24 cellular contexts compared by ENCODE assay signal in the genomic region with DNA sequence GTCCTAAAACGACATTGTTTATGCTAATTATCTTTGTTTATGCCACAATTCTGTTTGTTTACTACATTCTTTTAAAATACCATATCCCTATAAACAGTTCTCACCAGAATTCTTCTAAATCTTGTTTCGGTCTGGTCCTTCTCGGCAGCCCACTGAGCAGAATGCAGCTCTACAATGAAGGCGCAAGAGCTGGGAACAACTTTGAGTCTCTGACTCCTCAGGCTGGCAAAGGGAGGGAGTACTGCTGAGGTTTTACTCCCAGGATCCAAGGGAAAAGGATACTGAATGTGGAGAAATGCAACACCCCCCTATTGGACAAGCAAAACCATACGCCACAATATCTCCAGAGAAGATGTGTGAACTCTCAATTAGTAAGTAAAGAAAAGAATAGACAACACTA. TPM values are rescaled to one million over a fixed set of nuclear protein-coding genes. Genes with fewer than 3 reads are reported as not detected.
DNase-seq lines count a peak whose midpoint lies in the region; ATAC-seq and TF ChIP-seq lines count a peak whose summit lies in the region.
"Had no signal": no experiment of that assay in that cellular context is flagged by ENCODE, and none has a peak within 500 bp of the region (broad histone marks: within the 10 kb centered on the region; RNA-seq: fewer than 3 reads in every experiment).

No MANE protein-coding gene starts in this region.

- CTCF ChIA-PET in activated CD8-positive, alpha-beta T cell treated with anti-CD3 and anti-CD28 coated beads for 36 hours (lab: Charles Lee) = no interaction called here

- no peak overlapping the region for H3K4ac ChIP-seq in H9 (ENCODE audit: low read depth, low read length)
- H3K4ac ChIP-seq in neuronal stem cell (ENCODE audit: low read length) = no peak overlapping the region

- H2BK120ac ChIP-seq in H9 (ENCODE audit: low read depth, low read length, poor library complexity, severe bottlenecking) (no peak overlapping the region), neuronal stem cell (ENCODE audit: low read depth, low read length) (no peak overlapping the region)

- intact Hi-C loops in activated CD8-positive, alpha-beta T cell treated with anti-CD3 and anti-CD28 coated beads for 36 hours (cut with micrococcal nuclease) = no loop called here

- H2BK12ac ChIP-seq in H9 (ENCODE audit: insufficient read length, low read depth, low read length) = no peak overlapping the region
- no peak overlapping the region for H2BK12ac ChIP-seq in neuronal stem cell (ENCODE audit: low read length)

- H3K36me3 ChIP-seq in SJCRH30 = no peaks in the 10 kb centered on the region
- H3K36me3 ChIP-seq in iPS-20b (ENCODE audit: insufficient read depth, low read depth, low read length) = no peaks in the 10 kb centered on the region
- H3K36me3 ChIP-seq in neuronal stem cell (replicated peaks in 1 of 2; ENCODE audit: control insufficient read depth in 2 of 2, insufficient read depth in 2 of 2, low read length in 2 of 2) = no peaks in the 10 kb centered on the region
- H3K36me3 ChIP-seq: HAP-1, ovary, upper lobe of right lung had no signal

- no peaks in the 10 kb centered on the region for H3K79me2 ChIP-seq in H9 (ENCODE audit: insufficient read depth, low read length)

- no CpG with 5 or more reads among the region's 5 CpGs for WGBS in H9 (ENCODE audit: extremely low coverage, insufficient read length, low lambda C conversion rate)
- no CpG with 5 or more reads among the region's 5 CpGs for WGBS in neuronal stem cell (ENCODE audit: extremely low coverage in 2 of 2, insufficient read length in 2 of 2, insufficient replicate concordance in 1 of 2), 2 donors

- H3K23me2 ChIP-seq in H9 (ENCODE audit: insufficient read length, low read depth, low read length, poor library complexity, severe bottlenecking) = no peaks in the 10 kb centered on the region

- POLR2A ChIA-PET in activated CD8-positive, alpha-beta T cell treated with anti-CD3 and anti-CD28 coated beads for 36 hours (lab: Charles Lee) = no interaction called here

- H4K91ac ChIP-seq in H9 (ENCODE audit: insufficient read length, low read depth, low read length) (no peak overlapping the region), neuronal stem cell (ENCODE audit: low read depth, low read length, poor library complexity) (no peak overlapping the region)

- H3K79me1 ChIP-seq in H9 (ENCODE audit: insufficient read depth, low read depth, low read length, poor library complexity, severe bottlenecking) (no peaks in the 10 kb centered on the region), neuronal stem cell (ENCODE audit: low read depth, low read length) (no peaks in the 10 kb centered on the region)

- H4K8ac ChIP-seq in H9 (replicated peaks; ENCODE audit: insufficient read length, low read depth, low read length) (no peak overlapping the region), neuronal stem cell (ENCODE audit: low read depth, low read length) (no peak overlapping the region)

- H3K9ac ChIP-seq in H9 (ENCODE audit: extremely low read depth, insufficient read length, low read length) (no peak overlapping the region), iPS-20b (ENCODE audit: low read depth, low read length) (no peak overlapping the region; the same call in 1 of the 2 replicates), neuronal stem cell (ENCODE audit: low read depth, low read length, poor library complexity) (no peak overlapping the region)

- no peak overlapping the region for H3T11ph ChIP-seq in H9 (ENCODE audit: low read length)

- H2AK5ac ChIP-seq in H9 (ENCODE audit: insufficient read length, low read length) (no peak overlapping the region), neuronal stem cell (ENCODE audit: low read depth, low read length) (no peak overlapping the region)

- DNase-seq in H9 (no peak), SJCRH30 (peak; percentile 21 to 46), neuronal stem cell (ENCODE audit: low spot score) (peak; percentile 24), CD1c-positive myeloid dendritic cell (ENCODE audit: extremely low spot score) (no peak)
- no peak for DNase-seq in activated CD8-positive, alpha-beta T cell treated with anti-CD3 and anti-CD28 coated beads for 36 hours
- DNase-seq: activated naive CD4-positive, alpha-beta T cell treated with anti-CD3 and anti-CD28 coated beads for 36 hours; activated T-cell treated with anti-CD3 and anti-CD28 coated beads, Interleukin-2, amount 50 U/mL, for 48 hours; C1 segment of cervical spinal cord; foreskin melanocyte; hippocampal formation; KG1; naive B cell; NCI-H1436 treated with DMSO at 0.1 percent for 48 hours; NCI-H2171 treated with DMSO at 0.1 percent for 48 hours; ovary; PC-9; SHP77; upper lobe of right lung had no signal

- H3K27me3 ChIP-seq in H9 (ENCODE audit: insufficient read depth, low read length) (no peaks in the 10 kb centered on the region), SJCRH30 (no peaks in the 10 kb centered on the region), iPS-20b (ENCODE audit: insufficient read depth, low read length) (peaks cover 10% of the 10 kb centered on the region), neuronal stem cell (ENCODE audit: control insufficient read depth in 3 of 3, insufficient read depth in 3 of 3, low read depth in 1 of 3, low read length in 3 of 3) (no peaks in the 10 kb centered on the region)
- H3K27me3 ChIP-seq: ovary, upper lobe of right lung had no signal

- H2BK15ac ChIP-seq in H9 (ENCODE audit: low read depth, low read length) = no peak overlapping the region
- no peak overlapping the region for H2BK15ac ChIP-seq in neuronal stem cell (ENCODE audit: low read length)

- no peaks in the 10 kb centered on the region for H3K36me3 Mint-ChIP-seq in H9 (ENCODE audit: insufficient read depth in 1 of 3, low read depth in 3 of 3)
- no peaks in the 10 kb centered on the region for H3K36me3 Mint-ChIP-seq in activated CD8-positive, alpha-beta T cell treated with anti-CD3 and anti-CD28 coated beads for 36 hours (ENCODE audit: low read depth)
- H3K36me3 Mint-ChIP-seq: memory B cell, naive B cell had no signal

- H3K4me1 Mint-ChIP-seq in H9 = peaks cover 9 to 10% of the 10 kb centered on the region in 2 experiments
- no peaks in the 10 kb centered on the region for H3K4me1 Mint-ChIP-seq in activated CD8-positive, alpha-beta T cell treated with anti-CD3 and anti-CD28 coated beads for 36 hours (ENCODE audit: low read depth)
- H3K4me1 Mint-ChIP-seq: memory B cell, naive B cell had no signal

- H3K14ac ChIP-seq in H9 (ENCODE audit: insufficient read depth, low read length) = no peak overlapping the region
- no peak overlapping the region for H3K14ac ChIP-seq in neuronal stem cell (ENCODE audit: low read length)

- peak; percentile 17; the same call in 1 of the 3 replicates for TF ChIP-seq CTCF in H9 (conservative IDR thresholded peaks at IDR 0.05)
- TF ChIP-seq CTCF in activated CD8-positive, alpha-beta T cell treated with anti-CD3 and anti-CD28 coated beads for 36 hours (IDR thresholded peaks at IDR 0.05) = no peak

- no peaks in the 10 kb centered on the region for H4K20me1 ChIP-seq in H9 (ENCODE audit: control insufficient read depth, insufficient read depth, insufficient read length)

- H3K27ac ChIP-seq in H9 (ENCODE audit: insufficient read length, low read depth, low read length) (no peak overlapping the region), SJCRH30 (no peak overlapping the region), iPS-20b (ENCODE audit: low read length) (no peak overlapping the region), neuronal stem cell (replicated peaks; ENCODE audit: low read length) (peak overlapping the region; percentile 49)
- H3K27ac ChIP-seq: ovary, PC-9, upper lobe of right lung had no signal

- H3K23ac ChIP-seq in H9 (ENCODE audit: insufficient read length, low read depth, low read length) (no peak overlapping the region), neuronal stem cell (ENCODE audit: low read depth, low read length, poor library complexity) (no peak overlapping the region)

- H3K9me3 Mint-ChIP-seq in H9 = no peaks in the 10 kb centered on the region; a peak in 1 of 5 replicates
- no peaks in the 10 kb centered on the region for H3K9me3 Mint-ChIP-seq in activated CD8-positive, alpha-beta T cell treated with anti-CD3 and anti-CD28 coated beads for 36 hours
- H3K9me3 Mint-ChIP-seq: activated naive CD4-positive, alpha-beta T cell treated with anti-CD3 and anti-CD28 coated beads for 36 hours; memory B cell; naive B cell had no signal

- peak overlapping the region in 1 of 3 experiments; percentile 27; a peak in 2 of 7 replicates for H3K27ac Mint-ChIP-seq in H9
- no peak overlapping the region for H3K27ac Mint-ChIP-seq in activated CD8-positive, alpha-beta T cell treated with anti-CD3 and anti-CD28 coated beads for 36 hours
- H3K27ac Mint-ChIP-seq: activated naive CD4-positive, alpha-beta T cell treated with anti-CD3 and anti-CD28 coated beads for 36 hours; memory B cell; naive B cell had no signal

- H3K18ac ChIP-seq in H9 (ENCODE audit: insufficient read length, low read depth, low read length) = no peak overlapping the region
- no peak overlapping the region for H3K18ac ChIP-seq in neuronal stem cell (ENCODE audit: low read length)

- H4K5ac ChIP-seq in H9 (ENCODE audit: insufficient read length, low read depth, low read length) = no peak overlapping the region

- H2BK5ac ChIP-seq in H9 (ENCODE audit: insufficient read length, low read length) (no peak overlapping the region), neuronal stem cell (ENCODE audit: low read length) (no peak overlapping the region)

- no peak overlapping the region for H3K4me3 Mint-ChIP-seq in H9
- H3K4me3 Mint-ChIP-seq in activated CD8-positive, alpha-beta T cell treated with anti-CD3 and anti-CD28 coated beads for 36 hours = no peak overlapping the region
- H3K4me3 Mint-ChIP-seq: activated naive CD4-positive, alpha-beta T cell treated with anti-CD3 and anti-CD28 coated beads for 36 hours; memory B cell; naive B cell had no signal

- H3K56ac ChIP-seq in H9 (ENCODE audit: insufficient read length, low read depth, low read length) = no peak overlapping the region

- H3K27me3 Mint-ChIP-seq in H9 (ENCODE audit: low read depth) = no peaks in the 10 kb centered on the region
- H3K27me3 Mint-ChIP-seq in activated CD8-positive, alpha-beta T cell treated with anti-CD3 and anti-CD28 coated beads for 36 hours = no peaks in the 10 kb centered on the region

- no peak overlapping the region for H2BK20ac ChIP-seq in H9 (ENCODE audit: low read depth, low read length, poor library complexity, severe bottlenecking)

- H2AFZ ChIP-seq in H9 (ENCODE audit: low read length) (no peak overlapping the region), neuronal stem cell (ENCODE audit: low read length) (no peak overlapping the region)
- H2AFZ ChIP-seq: PC-9 had no signal

- H3K4me2 ChIP-seq in H9 (ENCODE audit: insufficient read depth, insufficient read length, low read length) (no peak overlapping the region), neuronal stem cell (ENCODE audit: insufficient read depth, low read length, poor library complexity, severe bottlenecking) (peak overlapping the region; percentile 43)
- H3K4me2 ChIP-seq: PC-9 had no signal

- no peak for ATAC-seq in activated CD8-positive, alpha-beta T cell treated with anti-CD3 and anti-CD28 coated beads for 36 hours
- no peak for ATAC-seq in GM18861 (IDR thresholded peaks at IDR 0.05; ENCODE audit: unreplicated experiment)
- ATAC-seq: upper lobe of right lung had no signal

- H3K4me3 ChIP-seq in SJCRH30 = no peak overlapping the region
- H3K4me3 ChIP-seq in iPS-20b (ENCODE audit: low read length) = 0 out of 2 replicates have a peak overlapping the region, but pooled peaks have one; percentile 7
- H3K4me3 ChIP-seq in neuronal stem cell (ENCODE audit: low read length in 2 of 2) = no peak overlapping the region
- H3K4me3 ChIP-seq: HAP-1, ovary, PC-9, upper lobe of right lung had no signal

- H3K4me1 ChIP-seq in H9 (ENCODE audit: insufficient read depth, low read length) (no peaks in the 10 kb centered on the region), SJCRH30 (peaks cover 22% of the 10 kb centered on the region; the same call in 1 of the 2 replicates), iPS-20b (ENCODE audit: insufficient read depth, low read length) (peaks cover 8% of the 10 kb centered on the region; the same call in 1 of the 2 replicates), neuronal stem cell (ENCODE audit: control insufficient read depth in 2 of 2, insufficient read depth in 1 of 2, low read depth in 1 of 2, low read length in 2 of 2) (peaks cover 2 to 9% of the 10 kb centered on the region in 2 donors)
- H3K4me1 ChIP-seq: upper lobe of right lung had no signal

- no peaks in the 10 kb centered on the region for H3K9me3 ChIP-seq in H9 (ENCODE audit: control insufficient read depth, low read depth, low read length)
- H3K9me3 ChIP-seq in SJCRH30 (replicated peaks) = no peaks in the 10 kb centered on the region
- no peaks in the 10 kb centered on the region for H3K9me3 ChIP-seq in iPS-20b (ENCODE audit: insufficient read depth, low read depth, low read length)
- no peaks in the 10 kb centered on the region for H3K9me3 ChIP-seq in neuronal stem cell (replicated peaks in 1 of 2; ENCODE audit: control insufficient read depth in 2 of 2, insufficient read depth in 1 of 2, low read depth in 1 of 2, low read length in 2 of 2)
- H3K9me3 ChIP-seq: HAP-1, ovary, upper lobe of right lung had no signal

RNA-seq across cellular contexts. Expression of gene SOX5, which starts 5.4 kb away (rescaled TPM):
- 2.3 and 3.1 TPM in 2 replicates for total RNA-seq in H9 (2021)
- 11.0 and 13.7 TPM in 2 replicates for total RNA-seq in SJCRH30 (2014; rRNA removed; shearing (Covaris generic))
- 28.7 TPM for polyA plus RNA-seq in neuronal stem cell (2013, experiment 1 of 2)
- polyA plus RNA-seq in neuronal stem cell (2013, experiment 2 of 2) = 29.6 TPM
- total RNA-seq in activated CD8-positive, alpha-beta T cell treated with anti-CD3 and anti-CD28 coated beads for 36 hours = not detected
- total RNA-seq: HT-29, PC-9 had no signal
- polyA plus RNA-seq: keratinocyte had no signal

Comparison
In these comparisons a context has a peak if more than half of its experiments do, and no peak if none do; other contexts are left out.
1. DNase-seq: peak in SJCRH30 (2 of 2) and neuronal stem cell (single experiment); none in H9 (single experiment), activated CD8-positive, alpha-beta T cell treated with anti-CD3 and anti-CD28 coated beads for 36 hours (single experiment) and CD1c-positive myeloid dendritic cell (single experiment).